In genomic region chr12:24833513-24833912, GRCh38 we compare ENCODE assay signal across 27 cellular contexts.
"Had no signal": no experiment of that assay in that cellular context is flagged by ENCODE, and none has a peak within 500 bp of the region (broad histone marks: within the 10 kb centered on the region; RNA-seq: fewer than 3 reads in every experiment).

No MANE protein-coding gene starts in this region.

- H3K36me3 ChIP-seq: stomach, suprapubic skin, thoracic aorta, thyroid gland, tibial artery, tibial nerve, transverse colon, upper lobe of left lung, upper lobe of right lung, uterus, vagina had no signal

- H3K27me3 ChIP-seq: stomach, suprapubic skin, testis, thyroid gland, tibial artery, tibial nerve, transverse colon, upper lobe of left lung, upper lobe of right lung, uterus, vagina had no signal

- H3K4me3 ChIP-seq: stomach, suprapubic skin, testis, thoracic aorta, thyroid gland, tibial artery, tibial nerve, transverse colon, upper lobe of left lung, upper lobe of right lung, uterus, vagina had no signal

- H3K27ac ChIP-seq: stomach, suprapubic skin, testis, thoracic aorta, thyroid gland, tibial artery, tibial nerve, transverse colon, upper lobe of left lung, upper lobe of right lung, uterus, vagina had no signal

- DNase-seq: stimulated activated CD4-positive, alpha-beta T cell treated with anti-CD3 and anti-CD28 coated beads, Interleukin-2, amount 100 ng/mL, for 48 hours; stimulated activated CD4-positive, alpha-beta T cell treated with anti-CD3 and anti-CD28 coated beads, Interleukin-4, amount 100 ng/mL, for 1 hour; stimulated activated CD4-positive, alpha-beta T cell treated with anti-CD3 and anti-CD28 coated beads, Interleukin-4, amount 100 ng/mL, for 24 hours; stimulated activated CD4-positive, alpha-beta T cell treated with anti-CD3 and anti-CD28 coated beads, Interleukin-4, amount 100 ng/mL, for 4 hours; stimulated activated CD8-positive, alpha-beta memory T cell treated with anti-CD3 and anti-CD28 coated beads, Interleukin-4, amount 100 ng/mL, for 48 hours; stimulated activated naive B cell treated with anti-CD40 and anti-IgM and Interleukin-4, amounts not matched to agents 10 μg/mL and 1 μg/mL and 100 μg/mL, for 72 hours; stimulated activated naive CD4-positive, alpha-beta T cell; stimulated activated naive CD4-positive, alpha-beta T cell treated with Interleukin-2 at 50 U/mL for 16 hours; stimulated activated naive CD8-positive, alpha-beta T cell treated with anti-CD3 and anti-CD28 coated beads, Interleukin-15, amount 100 ng/mL, for 72 hours; stimulated activated naive CD8-positive, alpha-beta T cell treated with anti-CD3 and anti-CD28 coated beads, Interleukin-15, Interleukin-2, amounts not matched to agents 100 U/mL and 50 U/mL, for 24 hours; stomach; substantia nigra; testis; thyroid gland; tibial artery; transverse colon; trophoblast cell; upper lobe of left lung; upper lobe of right lung; uterus had no signal

- H3K9me3 ChIP-seq: stomach, suprapubic skin, testis, thoracic aorta, thyroid gland, tibial artery, tibial nerve, transverse colon, upper lobe of left lung, upper lobe of right lung, uterus, vagina had no signal

- FAIRE-seq: urothelium cell line had no signal

- H3K4me1 ChIP-seq: testis, vagina had no signal

- ATAC-seq: stimulated activated effector memory CD8-positive, alpha-beta T cell treated with anti-CD3 and anti-CD28 coated beads, Interleukin-12 subunit alpha, Interleukin-12 subunit beta, amount 100 ng/mL, for 72 hours; stimulated activated memory B cell treated with anti-CD40 and anti-IgM and Interleukin-4, amounts not matched to agents 10 μg/mL and 1 μg/mL and 100 μg/mL, for 72 hours; stimulated activated naive B cell treated with anti-CD40 and anti-IgM and Interleukin-4, amounts not matched to agents 10 μg/mL and 1 μg/mL and 100 μg/mL, for 72 hours; stimulated activated naive CD8-positive, alpha-beta T cell treated with anti-CD3 and anti-CD28 coated beads, Interleukin-15, amount 100 ng/mL, for 72 hours; stimulated activated naive CD8-positive, alpha-beta T cell treated with anti-CD3 and anti-CD28 coated beads, Interleukin-15, Interleukin-2, amounts not matched to agents 100 U/mL and 50 U/mL, for 24 hours; upper lobe of right lung had no signal
